ENCODE assay signal across 28 cellular contexts in genomic region chr12:113472191-113473190, GRCh38. TPM values are rescaled to one million over a fixed set of nuclear protein-coding genes. Genes with fewer than 3 reads are reported as not detected.
DNase-seq lines count a peak whose midpoint lies in the region; ATAC-seq and TF ChIP-seq lines count a peak whose summit lies in the region.
"Had no signal": no experiment of that assay in that cellular context is flagged by ENCODE, and none has a peak within 500 bp of the region (broad histone marks: within the 10 kb centered on the region; RNA-seq: fewer than 3 reads in every experiment).

No MANE protein-coding gene starts in this region.

- H3K36me3 Mint-ChIP-seq in glutamatergic neuron (ENCODE audit: unreplicated experiment) (no peaks in the 10 kb centered on the region), T-cell (no peaks in the 10 kb centered on the region)

- H3K36me3 ChIP-seq in HUES64 (ENCODE audit: insufficient read depth, low read length): no peaks in the 10 kb centered on the region
- no peaks in the 10 kb centered on the region for H3K36me3 ChIP-seq in neuron (ENCODE audit: insufficient read depth, low read length)
- H3K36me3 ChIP-seq: Peyer's patch, right lobe of liver, upper lobe of left lung had no signal

- H3K27ac Mint-ChIP-seq in glutamatergic neuron (ENCODE audit: unreplicated experiment): no peak overlapping the region
- H3K27ac Mint-ChIP-seq in T-cell: no peak overlapping the region
- H3K27ac Mint-ChIP-seq: activated CD4-positive, alpha-beta T cell treated with anti-CD3 and anti-CD28 coated beads for 36 hours; dendritic cell treated with granulocyte-macrophage colony-stimulating factor and Interleukin-4, amounts not matched to agents 40 ng/mL and 50 ng/mL, for 4 days; nephron had no signal

- no peak overlapping the region for H2AFZ ChIP-seq in neuron (ENCODE audit: low read depth, low read length)

- in situ Hi-C loops in GM13976 (cut with MboI; ENCODE audit: low sequenced_read_pairs, unreplicated experiment): loop anchor here (25.0 kb wide), 2 partner anchors 440 to 940 kb away; partner anchors contain the start of gene TBX5

- peaks cover 97% of the 10 kb centered on the region for H3K27me3 ChIP-seq in HUES64 (ENCODE audit: insufficient read depth, low read length)
- peaks cover 94% of the 10 kb centered on the region for H3K27me3 ChIP-seq in neuron (ENCODE audit: insufficient read depth, low read length)

- no peak for TF ChIP-seq CTCF in GM13976 (IDR thresholded peaks at IDR 0.05; ENCODE audit: borderline replicate concordance, control extremely low read depth, extremely low read depth, insufficient read depth, missing control alignments)
- no peak for TF ChIP-seq CTCF in glutamatergic neuron (IDR thresholded peaks at IDR 0.05; ENCODE audit: partially characterized antibody, unreplicated experiment)

- peaks cover 13% of the 10 kb centered on the region for H3K4me1 Mint-ChIP-seq in glutamatergic neuron (ENCODE audit: low read depth, unreplicated experiment)
- peaks cover 23 to 30% (median 24%) of the 10 kb centered on the region in 3 donors for H3K4me1 Mint-ChIP-seq in T-cell
- H3K4me1 Mint-ChIP-seq: nephron had no signal

- H3K4me3 Mint-ChIP-seq in glutamatergic neuron (ENCODE audit: unreplicated experiment) (peak overlapping the region; percentile 83), T-cell (no peak overlapping the region)
- H3K4me3 Mint-ChIP-seq: activated CD4-positive, alpha-beta T cell treated with anti-CD3 and anti-CD28 coated beads for 36 hours; dendritic cell treated with granulocyte-macrophage colony-stimulating factor and Interleukin-4, amounts not matched to agents 40 ng/mL and 50 ng/mL, for 4 days had no signal

- CTCF ChIA-PET in T-cell (lab: Charles Lee): no interaction called here

- peak; percentile 28 for DNase-seq in GM13976 (ENCODE audit: low spot score)
- no peak for DNase-seq in glutamatergic neuron
- no peak for DNase-seq in T-cell
- no peak for DNase-seq in DMS153 (lab: John Stamatoyannopoulos, UW)
- no peak for DNase-seq in activated CD4-positive, CD25-positive, alpha-beta regulatory T cell treated with anti-CD3 and anti-CD28 coated beads, Interleukin-2, amount 50 U/mL, for 72 hours
- DNase-seq: activated CD4-positive, alpha-beta T cell treated with anti-CD3 and anti-CD28 coated beads for 36 hours; activated gamma-delta T cell; C1 segment of cervical spinal cord; Caco-2; central memory CD4-positive, alpha-beta T cell; DND-41; NCI-H1092; NCI-H187 treated with DMSO at 0.1 percent for 48 hours; NCI-H526; Peyer's patch; right lobe of liver; SIG-M5; stimulated activated CD4-positive, alpha-beta T cell treated with anti-CD3 and anti-CD28 coated beads, Interleukin-2, amount 100 ng/mL, for 48 hours; T-helper 1 cell had no signal

- peak overlapping the region; percentile 56; the same call in 1 of the 2 replicates for H3K9ac ChIP-seq in HUES64 (ENCODE audit: low read depth, low read length)

- H3K27me3 Mint-ChIP-seq in glutamatergic neuron (ENCODE audit: unreplicated experiment) (peaks cover 45% of the 10 kb centered on the region), T-cell (peaks cover 57 to 78% of the 10 kb centered on the region in 2 donors)

- peaks cover 39% of the 10 kb centered on the region for H3K4me1 ChIP-seq in HUES64 (ENCODE audit: insufficient read depth, low read length)
- H3K4me1 ChIP-seq in neuron (ENCODE audit: insufficient read depth, low read length): peaks cover 22% of the 10 kb centered on the region
- H3K4me1 ChIP-seq: Caco-2 had no signal

- POLR2A ChIA-PET in T-cell (lab: Charles Lee): no interaction called here

- H3K4me3 ChIP-seq in HUES64 (ENCODE audit: low read length): peak overlapping the region; percentile 64
- peak overlapping the region; percentile 54 for H3K4me3 ChIP-seq in neuron (ENCODE audit: low read length)
- H3K4me3 ChIP-seq: Peyer's patch, right lobe of liver, upper lobe of left lung had no signal

- no peak overlapping the region for H3K27ac ChIP-seq in HUES64 (ENCODE audit: low read depth, low read length)
- H3K27ac ChIP-seq: Peyer's patch, right lobe of liver, upper lobe of left lung had no signal

- WGBS in HUES64: under 1% methylated on average over 52 of the region's 52 CpGs

- H3K9me3 Mint-ChIP-seq in glutamatergic neuron (ENCODE audit: unreplicated experiment) (peaks cover 6% of the 10 kb centered on the region), T-cell (no peaks in the 10 kb centered on the region)
- H3K9me3 Mint-ChIP-seq: dendritic cell treated with granulocyte-macrophage colony-stimulating factor and Interleukin-4, amounts not matched to agents 40 ng/mL and 50 ng/mL, for 4 days; nephron had no signal

- H3K9me3 ChIP-seq in HUES64 (ENCODE audit: insufficient read depth, low read depth, low read length) (no peaks in the 10 kb centered on the region), neuron (ENCODE audit: low read length) (no peaks in the 10 kb centered on the region)
- H3K9me3 ChIP-seq: Caco-2, Peyer's patch, right lobe of liver, upper lobe of left lung had no signal

- no peak for ATAC-seq in T-cell (replicated peaks in 1 of 4)
- ATAC-seq: activated CD4-positive, alpha-beta T cell treated with anti-CD3 and anti-CD28 coated beads for 36 hours; right lobe of liver had no signal

RNA-seq across cellular contexts. Expression of gene LHX5, which starts 0.8 kb away (rescaled TPM):
- 3.0 TPM for polyA plus RNA-seq in HUES64 (2013, experiment 1 of 2)
- polyA plus RNA-seq in HUES64 (2013, experiment 2 of 2): 4.6 TPM
- 3.1 TPM for total RNA-seq in glutamatergic neuron (ENCODE audit: unreplicated experiment)
- total RNA-seq in T-cell: not detected
- total RNA-seq: activated CD4-positive, alpha-beta T cell treated with anti-CD3 and anti-CD28 coated beads for 36 hours; lung microvascular endothelial cell; mucosa of gallbladder; Peyer's patch; right lobe of liver; upper lobe of left lung had no signal
- polyA plus RNA-seq: AG04450, IgD-negative memory B cell had no signal

RNA-seq across cellular contexts. Expression of gene SDSL, which starts 50.3 kb away (rescaled TPM):
- polyA plus RNA-seq in HUES64 (2013, experiment 1 of 2): 1.9 TPM
- 2.8 TPM for polyA plus RNA-seq in HUES64 (2013, experiment 2 of 2)
- 0.74 TPM for total RNA-seq in glutamatergic neuron (ENCODE audit: unreplicated experiment)
- total RNA-seq in T-cell: 1 to 10 TPM in 1 of 5 donors, under 1 TPM in 3, not detected in 1; 0.19 to 2.3 (median 0.44) TPM
